Comparison of ENCODE assay signal across 25 cellular contexts in the genomic region with DNA sequence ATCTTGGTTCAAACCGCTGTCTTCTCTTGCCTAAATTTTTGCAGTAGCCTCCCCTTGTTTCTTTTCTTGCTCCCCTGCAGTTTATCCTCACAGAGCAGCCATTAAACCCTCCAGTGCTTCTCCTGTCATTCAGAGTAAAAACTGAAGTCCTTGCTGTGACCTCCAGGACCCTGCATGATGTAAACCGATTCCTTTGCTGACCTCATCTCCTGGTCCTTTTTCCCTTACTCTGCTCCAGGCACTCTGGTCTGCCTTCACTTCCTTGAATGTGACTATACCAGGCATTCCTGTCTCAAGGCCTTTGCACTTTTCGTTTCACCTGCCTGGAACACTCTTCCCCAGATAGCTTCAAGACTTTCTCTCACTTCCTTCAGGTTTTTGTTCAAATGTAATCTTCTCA.
"Had no signal": no experiment of that assay in that cellular context is flagged by ENCODE, and none has a peak within 500 bp of the region (broad histone marks: within the 10 kb centered on the region; RNA-seq: fewer than 3 reads in every experiment).

No MANE protein-coding gene starts in this region.

- H3K27ac ChIP-seq: colonic mucosa, esophagus muscularis mucosa, foreskin keratinocyte, gastroesophageal sphincter, heart left ventricle, lower lobe of right lung, neural progenitor cell, prostate gland, right atrium auricular region, testis, tibial artery, upper lobe of left lung had no signal

- H3K4me3 Mint-ChIP-seq: natural killer cell treated with Interleukin-12 subunit alpha and Interleukin-12 subunit beta and Interleukin-15 and Interleukin-18, amount 100 ng/mL, for 72 hours; neural progenitor cell had no signal

- H3K9me3 Mint-ChIP-seq: natural killer cell treated with Interleukin-12 subunit alpha and Interleukin-12 subunit beta and Interleukin-15 and Interleukin-18, amount 100 ng/mL, for 72 hours had no signal

- ATAC-seq: foreskin keratinocyte; gastroesophageal sphincter; heart left ventricle; left ventricle myocardium superior; lower lobe of right lung; natural killer cell treated with Interleukin-12 subunit alpha and Interleukin-12 subunit beta and Interleukin-15 and Interleukin-18, amount 100 ng/mL, for 72 hours; sciatic nerve; stimulated activated naive CD8-positive, alpha-beta T cell treated with anti-CD3 and anti-CD28 coated beads, Interleukin-15, Interleukin-2, amounts not matched to agents 100 U/mL and 50 U/mL, for 24 hours had no signal

- H3K4me3 ChIP-seq: colonic mucosa, esophagus muscularis mucosa, gastroesophageal sphincter, heart left ventricle, lower lobe of right lung, neural progenitor cell, prostate gland, right atrium auricular region, smooth muscle cell, testis, tibial artery, upper lobe of left lung had no signal

- H3K27me3 Mint-ChIP-seq: natural killer cell treated with Interleukin-12 subunit alpha and Interleukin-12 subunit beta and Interleukin-15 and Interleukin-18, amount 100 ng/mL, for 72 hours had no signal

- H3K4me1 Mint-ChIP-seq: neural progenitor cell had no signal

- H3K27ac Mint-ChIP-seq: natural killer cell treated with Interleukin-12 subunit alpha and Interleukin-12 subunit beta and Interleukin-15 and Interleukin-18, amount 100 ng/mL, for 72 hours; neural progenitor cell had no signal

- DNase-seq: colonic mucosa; dermis blood vessel endothelial cell; effector memory CD4-positive, alpha-beta T cell; foreskin keratinocyte; heart left ventricle; hippocampal formation; left ventricle myocardium superior; lower lobe of right lung; stimulated activated CD4-positive, alpha-beta T cell treated with anti-CD3 and anti-CD28 coated beads, Interleukin-12 subunit alpha, Interleukin-12 subunit beta, amount 100 ng/mL, for 4 hours; stimulated activated CD4-positive, alpha-beta T cell treated with anti-CD3 and anti-CD28 coated beads, Interleukin-1b, Interleukin-23, amount 100 ng/mL, for 48 hours; stimulated activated CD4-positive, alpha-beta T cell treated with anti-CD3 and anti-CD28 coated beads, Interleukin-4, amount 100 ng/mL, for 1 hour; stimulated activated CD8-positive, alpha-beta memory T cell treated with anti-CD3 and anti-CD28 coated beads, Interleukin-4, amount 100 ng/mL, for 48 hours; stimulated activated naive CD8-positive, alpha-beta T cell treated with anti-CD3 and anti-CD28 coated beads, Interleukin-15, Interleukin-2, amounts not matched to agents 100 U/mL and 50 U/mL, for 24 hours; substantia nigra; testis; tibial artery; upper lobe of left lung had no signal
